In the genomic region with DNA sequence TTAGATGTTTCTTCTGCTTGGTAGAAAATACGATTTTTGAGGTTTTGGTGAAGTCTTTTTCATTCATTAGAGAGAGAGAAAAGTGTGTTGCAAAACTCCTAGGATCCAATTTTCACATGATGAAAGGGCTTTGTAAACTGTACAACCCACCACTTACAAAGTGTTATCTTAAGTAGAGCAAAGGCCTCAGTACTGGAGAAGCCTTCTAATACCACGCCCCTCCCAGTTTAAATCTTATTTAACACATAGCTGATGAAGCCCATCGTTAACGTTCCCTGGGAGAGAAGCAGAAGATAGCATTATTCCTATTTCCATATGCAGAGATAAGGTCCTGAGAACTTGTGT, we compare ENCODE assay signal across 8 cellular contexts. TPM values are rescaled to one million over a fixed set of nuclear protein-coding genes. Genes with fewer than 3 reads are reported as not detected.
DNase-seq lines count a peak whose midpoint lies in the region; ATAC-seq and TF ChIP-seq lines count a peak whose summit lies in the region.

No MANE protein-coding gene starts in this region.

- POLR2A ChIA-PET in activated naive CD8-positive, alpha-beta T cell treated with anti-CD3 and anti-CD28 coated beads, Interleukin-2, amount 10 ng/mL, durations not matched to agents 7 days and 5 days (lab: Charles Lee), result interaction anchor here (0.6 to 3.6 kb wide), 6 partner anchors 17 to 70 kb away, joined by 3 to 24 read pairs (median 8); a partner anchor contains a TSS

- no peak overlapping the region for H3K27ac ChIP-seq in iPS-18a (ENCODE audit: low read length)

- H3K4me3 Mint-ChIP-seq in activated naive CD8-positive, alpha-beta T cell treated with anti-CD3 and anti-CD28 coated beads, Interleukin-2, amount 10 ng/mL, durations not matched to agents 7 days and 5 days, result peak overlapping the region; percentile 68
- peak overlapping the region; percentile 93 to 94 for H3K4me3 Mint-ChIP-seq in stimulated activated naive CD8-positive, alpha-beta T cell treated with anti-CD3 and anti-CD28 coated beads, Interleukin-15, amount 100 ng/mL, for 72 hours

- H3K9ac ChIP-seq in iPS-18a (ENCODE audit: low read length), result no peak overlapping the region

- peak overlapping the region; percentile 45 for H3K27ac Mint-ChIP-seq in activated naive CD8-positive, alpha-beta T cell treated with anti-CD3 and anti-CD28 coated beads, Interleukin-2, amount 10 ng/mL, durations not matched to agents 7 days and 5 days
- peak overlapping the region in 1 of 2 donors; percentile 61 for H3K27ac Mint-ChIP-seq in stimulated activated naive CD8-positive, alpha-beta T cell treated with anti-CD3 and anti-CD28 coated beads, Interleukin-15, amount 100 ng/mL, for 72 hours

- H3K4me1 ChIP-seq in iPS-18a (ENCODE audit: control insufficient read depth, low read depth, low read length), result peaks cover 23% of the 10 kb centered on the region

- no peaks in the 10 kb centered on the region for H3K27me3 Mint-ChIP-seq in activated naive CD8-positive, alpha-beta T cell treated with anti-CD3 and anti-CD28 coated beads, Interleukin-2, amount 10 ng/mL, durations not matched to agents 7 days and 5 days
- H3K27me3 Mint-ChIP-seq in stimulated activated naive CD8-positive, alpha-beta T cell treated with anti-CD3 and anti-CD28 coated beads, Interleukin-15, amount 100 ng/mL, for 72 hours, result no peaks in the 10 kb centered on the region

- H3K9me3 Mint-ChIP-seq in activated naive CD8-positive, alpha-beta T cell treated with anti-CD3 and anti-CD28 coated beads, Interleukin-2, amount 10 ng/mL, durations not matched to agents 7 days and 5 days, result no peaks in the 10 kb centered on the region
- H3K9me3 Mint-ChIP-seq in stimulated activated naive CD8-positive, alpha-beta T cell treated with anti-CD3 and anti-CD28 coated beads, Interleukin-15, amount 100 ng/mL, for 72 hours, result no peaks in the 10 kb centered on the region

- no peak for DNase-seq in GM12864 (ENCODE audit: low read depth)
- no peak for DNase-seq in activated naive CD8-positive, alpha-beta T cell treated with anti-CD3 and anti-CD28 coated beads, Interleukin-2, amount 10 ng/mL, durations not matched to agents 7 days and 5 days
- DNase-seq in stimulated activated naive CD8-positive, alpha-beta T cell treated with anti-CD3 and anti-CD28 coated beads, Interleukin-15, amount 100 ng/mL, for 72 hours, result no peak
- DNase-seq in cerebellum (ENCODE audit: low spot score), result no peak
- DNase-seq in AG08395 (ENCODE audit: low spot score), result no peak
- DNase-seq in globus pallidus (ENCODE audit: low spot score), result no peak

- H3K4me3 ChIP-seq in GM12864 (ENCODE audit: low read depth, low read length) (peak overlapping the region; percentile 69), iPS-18a (ENCODE audit: low read length) (peak overlapping the region; percentile 21)

- H3K27me3 ChIP-seq in iPS-18a (ENCODE audit: control insufficient read depth, insufficient read depth, low read length), result peaks cover 34% of the 10 kb centered on the region

- no peaks in the 10 kb centered on the region for H3K9me3 ChIP-seq in iPS-18a (ENCODE audit: control insufficient read depth, low read depth, low read length)

- no peaks in the 10 kb centered on the region for H3K36me3 Mint-ChIP-seq in activated naive CD8-positive, alpha-beta T cell treated with anti-CD3 and anti-CD28 coated beads, Interleukin-2, amount 10 ng/mL, durations not matched to agents 7 days and 5 days

- no peaks in the 10 kb centered on the region for H3K36me3 ChIP-seq in iPS-18a (ENCODE audit: control insufficient read depth, low read depth, low read length)

- H3K4me1 Mint-ChIP-seq in activated naive CD8-positive, alpha-beta T cell treated with anti-CD3 and anti-CD28 coated beads, Interleukin-2, amount 10 ng/mL, durations not matched to agents 7 days and 5 days, result peaks cover 33% of the 10 kb centered on the region
- H3K4me1 Mint-ChIP-seq in stimulated activated naive CD8-positive, alpha-beta T cell treated with anti-CD3 and anti-CD28 coated beads, Interleukin-15, amount 100 ng/mL, for 72 hours, result peaks cover 43% of the 10 kb centered on the region

- ATAC-seq in HG03045 (IDR thresholded peaks at IDR 0.05; ENCODE audit: unreplicated experiment), result peak; percentile 11
- no peak for ATAC-seq in activated naive CD8-positive, alpha-beta T cell treated with anti-CD3 and anti-CD28 coated beads, Interleukin-2, amount 10 ng/mL, durations not matched to agents 7 days and 5 days (ENCODE audit: low read depth)
- ATAC-seq in stimulated activated naive CD8-positive, alpha-beta T cell treated with anti-CD3 and anti-CD28 coated beads, Interleukin-15, amount 100 ng/mL, for 72 hours, result peak; percentile 19

- no peak for TF ChIP-seq CTCF in GM12864 (IDR thresholded peaks at IDR 0.05; ENCODE audit: low read depth, low read length, missing control alignments)

RNA-seq across cellular contexts. Expression of a gene that starts 0.9 kb away (rescaled TPM):
- 10 to 100 TPM; 10.3 to 12.1 TPM for total RNA-seq in activated naive CD8-positive, alpha-beta T cell treated with anti-CD3 and anti-CD28 coated beads, Interleukin-2, amount 10 ng/mL, durations not matched to agents 7 days and 5 days
- total RNA-seq in cerebellum, result 30.2 TPM

RNA-seq across cellular contexts. Expression of a gene that starts 26.8 kb away (rescaled TPM):
- 10 to 100 TPM; 56.3 to 60.8 TPM for total RNA-seq in activated naive CD8-positive, alpha-beta T cell treated with anti-CD3 and anti-CD28 coated beads, Interleukin-2, amount 10 ng/mL, durations not matched to agents 7 days and 5 days
- total RNA-seq in cerebellum, result 47.8 TPM
